In genomic region chrX:12327836-12328235, GRCh38 we compare ENCODE assay signal across 1 cellular context.
TF ChIP-seq lines count a peak whose summit lies in the region.

No MANE protein-coding gene starts in this region.

TF ChIP-seq in IMR-90, 13 proteins besides CTCF, POLR2A, EP300 and RAD21:
- no peak for TF ChIP-seq NFE2L2 (IDR thresholded peaks at IDR 0.05; ENCODE audit: low read depth, low read length)
- TF ChIP-seq USF2 (IDR thresholded peaks at IDR 0.05; ENCODE audit: low read depth, low read length), result no peak
- no peak for TF ChIP-seq FOS (IDR thresholded peaks at IDR 0.05; ENCODE audit: low read depth, low read length)
